Comparison of ENCODE assay signal across 1 cellular context in the genomic region with DNA sequence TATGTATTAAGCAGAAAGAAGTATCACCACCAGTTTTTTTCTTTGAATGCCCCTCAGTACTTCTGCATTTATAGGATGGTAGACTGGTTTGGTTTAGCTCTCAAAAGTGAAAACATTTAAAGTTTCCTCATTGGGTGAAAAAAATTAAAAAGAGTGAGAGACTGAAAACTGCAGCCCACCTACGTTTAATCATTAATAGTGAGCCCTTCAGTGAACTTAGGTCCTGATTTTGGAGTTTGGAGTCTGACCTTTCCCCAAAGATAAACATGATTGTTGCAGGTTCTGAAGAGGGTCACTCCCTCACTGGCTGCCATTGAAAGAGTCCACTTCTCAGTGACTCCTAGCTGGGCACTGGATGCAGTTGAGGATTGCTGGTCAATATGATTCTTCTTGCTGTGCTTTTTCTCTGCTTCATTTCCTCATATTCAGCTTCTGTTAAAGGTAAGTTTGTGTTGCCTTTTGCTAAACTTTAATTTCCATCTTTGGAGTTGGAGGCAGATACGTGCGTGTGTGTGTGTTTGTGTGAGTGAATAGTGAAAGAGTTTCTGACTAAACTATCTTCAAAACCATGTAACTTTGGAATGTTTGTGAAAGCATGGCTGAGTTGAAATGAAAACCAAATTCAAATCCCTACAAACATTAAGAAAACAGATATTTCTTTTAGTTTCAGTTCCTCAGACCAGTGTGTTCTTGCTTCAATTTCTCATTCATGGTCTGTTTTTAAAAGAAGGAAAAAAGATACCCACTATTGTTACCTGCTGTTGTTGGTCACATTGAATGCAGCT.
TF ChIP-seq lines count a peak whose summit lies in the region.

Gene MTTP (plus strand): TSS at position 295 of the 785 bp plus-strand sequence. CDS start 86 bp downstream, at position 381.

TF ChIP-seq in HepG2, 621 proteins besides CTCF, POLR2A, EP300 and RAD21 (continued from another document and continues in another):
- TF ChIP-seq ARID4A (CRISPR knock-in tag; IDR thresholded peaks at IDR 0.05; ENCODE audit: borderline replicate concordance): peak; percentile 68; the same call in 1 of the 2 replicates
- peak; percentile 76; the same call in 1 of the 2 replicates for TF ChIP-seq ZNF292 (CRISPR knock-in tag; IDR thresholded peaks at IDR 0.05; ENCODE audit: borderline replicate concordance, low read depth)
- 0 out of 2 replicates have a peak, but pooled peaks have one; percentile 32 for TF ChIP-seq JUN (CRISPR knock-in tag; IDR thresholded peaks at IDR 0.05)
- TF ChIP-seq MXD4 (CRISPR knock-in tag; IDR thresholded peaks at IDR 0.05): 0 out of 2 replicates have a peak, but pooled peaks have one; percentile 32
- TF ChIP-seq ZNF34 (CRISPR knock-in tag; IDR thresholded peaks at IDR 0.05; ENCODE audit: borderline replicate concordance): no peak
- peak; percentile 44; the same call in 1 of the 2 replicates for TF ChIP-seq HDAC1 (CRISPR knock-in tag; IDR thresholded peaks at IDR 0.05)
- no peak for TF ChIP-seq KMT2B (CRISPR knock-in tag; IDR thresholded peaks at IDR 0.05)
- peak; percentile 56; the same call in 1 of the 2 replicates for TF ChIP-seq IRF2 (CRISPR knock-in tag; IDR thresholded peaks at IDR 0.05)
- no peak for TF ChIP-seq PAX8 (CRISPR knock-in tag; IDR thresholded peaks at IDR 0.05; ENCODE audit: borderline replicate concordance)
- TF ChIP-seq, protein P1, sequence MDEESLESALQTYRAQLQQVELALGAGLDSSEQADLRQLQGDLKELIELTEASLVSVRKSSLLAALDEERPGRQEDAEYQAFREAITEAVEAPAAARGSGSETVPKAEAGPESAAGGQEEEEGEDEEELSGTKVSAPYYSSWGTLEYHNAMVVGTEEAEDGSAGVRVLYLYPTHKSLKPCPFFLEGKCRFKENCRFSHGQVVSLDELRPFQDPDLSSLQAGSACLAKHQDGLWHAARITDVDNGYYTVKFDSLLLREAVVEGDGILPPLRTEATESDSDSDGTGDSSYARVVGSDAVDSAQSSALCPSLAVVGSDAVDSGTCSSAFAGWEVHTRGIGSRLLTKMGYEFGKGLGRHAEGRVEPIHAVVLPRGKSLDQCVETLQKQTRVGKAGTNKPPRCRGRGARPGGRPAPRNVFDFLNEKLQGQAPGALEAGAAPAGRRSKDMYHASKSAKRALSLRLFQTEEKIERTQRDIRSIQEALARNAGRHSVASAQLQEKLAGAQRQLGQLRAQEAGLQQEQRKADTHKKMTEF (CRISPR knock-in tag; IDR thresholded peaks at IDR 0.05): peak; percentile 57; the same call in 1 of the 2 replicates
- no peak for TF ChIP-seq ZNF605 (CRISPR knock-in tag; IDR thresholded peaks at IDR 0.05)
- TF ChIP-seq KAT7 (CRISPR knock-in tag; IDR thresholded peaks at IDR 0.05; ENCODE audit: borderline replicate concordance): 0 out of 2 replicates have a peak, but pooled peaks have one; percentile 64
- TF ChIP-seq, protein P2, sequence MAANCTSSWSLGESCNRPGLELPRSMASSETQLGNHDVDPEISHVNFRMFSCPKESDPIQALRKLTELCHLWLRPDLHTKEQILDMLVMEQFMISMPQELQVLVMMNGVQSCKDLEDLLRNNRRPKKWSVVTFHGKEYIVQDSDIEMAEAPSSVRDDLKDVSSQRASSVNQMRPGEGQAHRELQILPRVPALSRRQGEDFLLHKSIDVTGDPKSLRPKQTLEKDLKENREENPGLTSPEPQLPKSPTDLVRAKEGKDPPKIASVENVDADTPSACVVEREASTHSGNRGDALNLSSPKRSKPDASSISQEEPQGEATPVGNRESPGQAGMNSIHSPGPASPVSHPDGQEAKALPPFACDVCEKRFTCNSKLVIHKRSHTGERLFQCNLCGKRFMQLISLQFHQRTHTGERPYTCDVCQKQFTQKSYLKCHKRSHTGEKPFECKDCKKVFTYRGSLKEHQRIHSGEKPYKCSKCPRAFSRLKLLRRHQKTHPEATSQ (CRISPR knock-in tag; IDR thresholded peaks at IDR 0.05; ENCODE audit: borderline replicate concordance): no peak; the same call in 1 of the 2 replicates
- TF ChIP-seq BRD4 (CRISPR knock-in tag; IDR thresholded peaks at IDR 0.05): peak; percentile 63; the same call in 1 of the 2 replicates
- peak; percentile 53; the same call in 1 of the 2 replicates for TF ChIP-seq ZNF556 (CRISPR knock-in tag; IDR thresholded peaks at IDR 0.05; ENCODE audit: borderline replicate concordance)
- TF ChIP-seq, protein P3, sequence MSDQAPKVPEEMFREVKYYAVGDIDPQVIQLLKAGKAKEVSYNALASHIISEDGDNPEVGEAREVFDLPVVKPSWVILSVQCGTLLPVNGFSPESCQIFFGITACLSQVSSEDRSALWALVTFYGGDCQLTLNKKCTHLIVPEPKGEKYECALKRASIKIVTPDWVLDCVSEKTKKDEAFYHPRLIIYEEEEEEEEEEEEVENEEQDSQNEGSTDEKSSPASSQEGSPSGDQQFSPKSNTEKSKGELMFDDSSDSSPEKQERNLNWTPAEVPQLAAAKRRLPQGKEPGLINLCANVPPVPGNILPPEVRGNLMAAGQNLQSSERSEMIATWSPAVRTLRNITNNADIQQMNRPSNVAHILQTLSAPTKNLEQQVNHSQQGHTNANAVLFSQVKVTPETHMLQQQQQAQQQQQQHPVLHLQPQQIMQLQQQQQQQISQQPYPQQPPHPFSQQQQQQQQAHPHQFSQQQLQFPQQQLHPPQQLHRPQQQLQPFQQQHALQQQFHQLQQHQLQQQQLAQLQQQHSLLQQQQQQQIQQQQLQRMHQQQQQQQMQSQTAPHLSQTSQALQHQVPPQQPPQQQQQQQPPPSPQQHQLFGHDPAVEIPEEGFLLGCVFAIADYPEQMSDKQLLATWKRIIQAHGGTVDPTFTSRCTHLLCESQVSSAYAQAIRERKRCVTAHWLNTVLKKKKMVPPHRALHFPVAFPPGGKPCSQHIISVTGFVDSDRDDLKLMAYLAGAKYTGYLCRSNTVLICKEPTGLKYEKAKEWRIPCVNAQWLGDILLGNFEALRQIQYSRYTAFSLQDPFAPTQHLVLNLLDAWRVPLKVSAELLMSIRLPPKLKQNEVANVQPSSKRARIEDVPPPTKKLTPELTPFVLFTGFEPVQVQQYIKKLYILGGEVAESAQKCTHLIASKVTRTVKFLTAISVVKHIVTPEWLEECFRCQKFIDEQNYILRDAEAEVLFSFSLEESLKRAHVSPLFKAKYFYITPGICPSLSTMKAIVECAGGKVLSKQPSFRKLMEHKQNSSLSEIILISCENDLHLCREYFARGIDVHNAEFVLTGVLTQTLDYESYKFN (CRISPR knock-in tag; conservative IDR thresholded peaks at IDR 0.05): peak; percentile 97
- no peak for TF ChIP-seq HOXD1 (CRISPR knock-in tag; IDR thresholded peaks at IDR 0.05)
- peak; percentile 46 for TF ChIP-seq IKZF4 (CRISPR knock-in tag; IDR thresholded peaks at IDR 0.05; ENCODE audit: borderline replicate concordance, low read depth, not compliant biosample characterization)
- TF ChIP-seq FOXJ3 (CRISPR knock-in tag; IDR thresholded peaks at IDR 0.05; ENCODE audit: borderline replicate concordance): peak; percentile 69
- TF ChIP-seq FOXM1 (CRISPR knock-in tag; IDR thresholded peaks at IDR 0.05): no peak
- TF ChIP-seq, protein P4, sequence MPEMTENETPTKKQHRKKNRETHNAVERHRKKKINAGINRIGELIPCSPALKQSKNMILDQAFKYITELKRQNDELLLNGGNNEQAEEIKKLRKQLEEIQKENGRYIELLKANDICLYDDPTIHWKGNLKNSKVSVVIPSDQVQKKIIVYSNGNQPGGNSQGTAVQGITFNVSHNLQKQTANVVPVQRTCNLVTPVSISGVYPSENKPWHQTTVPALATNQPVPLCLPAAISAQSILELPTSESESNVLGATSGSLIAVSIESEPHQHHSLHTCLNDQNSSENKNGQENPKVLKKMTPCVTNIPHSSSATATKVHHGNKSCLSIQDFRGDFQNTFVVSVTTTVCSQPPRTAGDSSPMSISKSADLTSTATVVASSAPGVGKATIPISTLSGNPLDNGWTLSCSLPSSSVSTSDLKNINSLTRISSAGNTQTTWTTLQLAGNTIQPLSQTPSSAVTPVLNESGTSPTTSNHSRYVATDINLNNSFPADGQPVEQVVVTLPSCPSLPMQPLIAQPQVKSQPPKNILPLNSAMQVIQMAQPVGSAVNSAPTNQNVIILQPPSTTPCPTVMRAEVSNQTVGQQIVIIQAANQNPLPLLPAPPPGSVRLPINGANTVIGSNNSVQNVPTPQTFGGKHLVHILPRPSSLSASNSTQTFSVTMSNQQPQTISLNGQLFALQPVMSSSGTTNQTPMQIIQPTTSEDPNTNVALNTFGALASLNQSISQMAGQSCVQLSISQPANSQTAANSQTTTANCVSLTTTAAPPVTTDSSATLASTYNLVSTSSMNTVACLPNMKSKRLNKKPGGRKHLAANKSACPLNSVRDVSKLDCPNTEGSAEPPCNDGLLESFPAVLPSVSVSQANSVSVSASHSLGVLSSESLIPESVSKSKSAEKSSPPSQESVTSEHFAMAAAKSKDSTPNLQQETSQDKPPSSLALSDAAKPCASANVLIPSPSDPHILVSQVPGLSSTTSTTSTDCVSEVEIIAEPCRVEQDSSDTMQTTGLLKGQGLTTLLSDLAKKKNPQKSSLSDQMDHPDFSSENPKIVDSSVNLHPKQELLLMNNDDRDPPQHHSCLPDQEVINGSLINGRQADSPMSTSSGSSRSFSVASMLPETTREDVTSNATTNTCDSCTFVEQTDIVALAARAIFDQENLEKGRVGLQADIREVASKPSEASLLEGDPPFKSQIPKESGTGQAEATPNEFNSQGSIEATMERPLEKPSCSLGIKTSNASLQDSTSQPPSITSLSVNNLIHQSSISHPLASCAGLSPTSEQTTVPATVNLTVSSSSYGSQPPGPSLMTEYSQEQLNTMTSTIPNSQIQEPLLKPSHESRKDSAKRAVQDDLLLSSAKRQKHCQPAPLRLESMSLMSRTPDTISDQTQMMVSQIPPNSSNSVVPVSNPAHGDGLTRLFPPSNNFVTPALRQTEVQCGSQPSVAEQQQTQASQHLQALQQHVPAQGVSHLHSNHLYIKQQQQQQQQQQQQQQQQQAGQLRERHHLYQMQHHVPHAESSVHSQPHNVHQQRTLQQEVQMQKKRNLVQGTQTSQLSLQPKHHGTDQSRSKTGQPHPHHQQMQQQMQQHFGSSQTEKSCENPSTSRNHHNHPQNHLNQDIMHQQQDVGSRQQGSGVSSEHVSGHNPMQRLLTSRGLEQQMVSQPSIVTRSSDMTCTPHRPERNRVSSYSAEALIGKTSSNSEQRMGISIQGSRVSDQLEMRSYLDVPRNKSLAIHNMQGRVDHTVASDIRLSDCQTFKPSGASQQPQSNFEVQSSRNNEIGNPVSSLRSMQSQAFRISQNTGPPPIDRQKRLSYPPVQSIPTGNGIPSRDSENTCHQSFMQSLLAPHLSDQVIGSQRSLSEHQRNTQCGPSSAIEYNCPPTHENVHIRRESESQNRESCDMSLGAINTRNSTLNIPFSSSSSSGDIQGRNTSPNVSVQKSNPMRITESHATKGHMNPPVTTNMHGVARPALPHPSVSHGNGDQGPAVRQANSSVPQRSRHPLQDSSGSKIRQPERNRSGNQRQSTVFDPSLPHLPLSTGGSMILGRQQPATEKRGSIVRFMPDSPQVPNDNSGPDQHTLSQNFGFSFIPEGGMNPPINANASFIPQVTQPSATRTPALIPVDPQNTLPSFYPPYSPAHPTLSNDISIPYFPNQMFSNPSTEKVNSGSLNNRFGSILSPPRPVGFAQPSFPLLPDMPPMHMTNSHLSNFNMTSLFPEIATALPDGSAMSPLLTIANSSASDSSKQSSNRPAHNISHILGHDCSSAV (CRISPR knock-in tag; IDR thresholded peaks at IDR 0.05; ENCODE audit: borderline replicate concordance): no peak
- no peak for TF ChIP-seq KDM2A (CRISPR knock-in tag; IDR thresholded peaks at IDR 0.05; ENCODE audit: borderline replicate concordance, low read depth)
- no peak for TF ChIP-seq SMARCE1 (IDR thresholded peaks at IDR 0.05; ENCODE audit: borderline replicate concordance)
- no peak for TF ChIP-seq ZFP36L1 (CRISPR knock-in tag; IDR thresholded peaks at IDR 0.05)
- no peak for TF ChIP-seq ZNF333 (CRISPR knock-in tag; IDR thresholded peaks at IDR 0.05; ENCODE audit: borderline replicate concordance)
- TF ChIP-seq ZNF562 (CRISPR knock-in tag; IDR thresholded peaks at IDR 0.05; ENCODE audit: borderline replicate concordance): no peak
- TF ChIP-seq HDAC2 (CRISPR knock-in tag; IDR thresholded peaks at IDR 0.05): peak; percentile 86
- no peak; the same call in 1 of the 2 replicates for TF ChIP-seq ZSCAN9 (CRISPR knock-in tag; IDR thresholded peaks at IDR 0.05; ENCODE audit: borderline replicate concordance)
- peak; percentile 72; the same call in 1 of the 2 replicates for TF ChIP-seq ZNF574 (CRISPR knock-in tag; IDR thresholded peaks at IDR 0.05)
- peak; percentile 47; the same call in 1 of the 2 replicates for TF ChIP-seq ERF (CRISPR knock-in tag; IDR thresholded peaks at IDR 0.05)
